ENCODE assay signal across 8 cellular contexts in the genomic region with DNA sequence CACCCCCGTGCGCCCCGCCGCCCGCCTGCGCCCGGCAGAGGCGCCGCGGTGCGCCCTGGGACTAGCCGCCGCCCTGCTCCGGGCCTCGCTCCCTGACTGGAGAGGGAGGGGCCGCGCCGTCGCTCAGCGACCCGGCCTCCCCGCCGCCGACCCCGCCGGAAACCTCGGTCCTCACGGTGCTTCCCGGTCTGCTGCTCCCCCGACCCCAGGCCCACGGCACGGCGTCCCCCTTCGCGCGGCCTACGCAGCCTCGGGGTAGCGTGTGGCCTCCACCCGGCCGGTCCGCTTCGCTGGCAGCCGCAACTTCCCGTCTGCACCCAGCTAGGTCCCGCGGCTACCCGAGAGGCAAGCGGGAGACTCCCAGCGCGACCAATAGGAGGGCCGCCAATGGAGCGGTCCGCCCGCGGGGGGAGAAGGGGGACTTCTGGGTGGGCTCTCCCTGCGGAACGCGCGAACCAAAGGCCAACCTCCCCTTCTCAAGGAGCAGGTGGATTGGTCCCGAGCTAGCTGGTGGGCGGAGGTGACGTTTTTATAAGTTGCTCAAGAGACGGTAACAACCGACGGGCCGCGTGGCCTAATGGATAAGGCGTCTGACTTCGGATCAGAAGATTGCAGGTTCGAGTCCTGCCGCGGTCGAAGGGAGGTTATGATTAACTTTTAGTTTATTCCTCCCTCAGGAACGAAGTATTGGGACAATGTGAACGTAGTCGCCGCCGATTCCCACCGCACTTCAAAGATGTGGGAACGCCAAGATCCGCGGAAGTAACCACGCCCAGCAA. TPM values are rescaled to one million over a fixed set of nuclear protein-coding genes. Genes with fewer than 3 reads are reported as not detected.
A peak's percentile ranks its signal among the peaks of the same experiment; 100 is the strongest.
DNase-seq lines count a peak whose midpoint lies in the region; ATAC-seq and TF ChIP-seq lines count a peak whose summit lies in the region.

A gene (minus strand): TSS at position 315 of the 779 bp plus-strand sequence. CDS start 1,070 bp downstream, outside the sequence.

- H3K4me2 ChIP-seq in BLaER1 = peak within 1 kb of the TSS; percentile 96

- peak; percentile 97 for DNase-seq in NCI-H69 (lab: John Stamatoyannopoulos, UW)
- peak; percentile 98 for DNase-seq in activated CD4-positive, alpha-beta T cell treated with anti-CD3 and anti-CD28 coated beads, Interleukin-2, amount 10 ng/mL, durations not matched to agents 7 days and 5 days
- peak; percentile 100 for DNase-seq in coronary artery (ENCODE audit: low spot score)
- peak; percentile 95 to 100 for DNase-seq in stimulated activated CD4-positive, alpha-beta T cell treated with anti-CD3 and anti-CD28 coated beads, Interleukin-1b, Interleukin-23, amount 100 ng/mL, for 4 hours (ENCODE audit: low read depth in 2 of 2)

- H3K27ac Mint-ChIP-seq in activated CD4-positive, alpha-beta T cell treated with anti-CD3 and anti-CD28 coated beads, Interleukin-2, amount 10 ng/mL, durations not matched to agents 7 days and 5 days = peak within 1 kb of the TSS; percentile 92

- no peak for TF ChIP-seq CTCF in coronary artery (IDR thresholded peaks at IDR 0.05)

- no peaks in the 10 kb centered on the region for H3K9me3 ChIP-seq in BLaER1

- H3K27me3 Mint-ChIP-seq in activated CD4-positive, alpha-beta T cell treated with anti-CD3 and anti-CD28 coated beads, Interleukin-2, amount 10 ng/mL, durations not matched to agents 7 days and 5 days = peaks cover 6% of the 10 kb centered on the region

- peaks cover 36% of the 10 kb centered on the region for H3K36me3 Mint-ChIP-seq in activated CD4-positive, alpha-beta T cell treated with anti-CD3 and anti-CD28 coated beads, Interleukin-2, amount 10 ng/mL, durations not matched to agents 7 days and 5 days (ENCODE audit: low read depth)

- H3K27me3 ChIP-seq in BLaER1 (no peaks in the 10 kb centered on the region), layer of hippocampus (ENCODE audit: control insufficient read depth, insufficient read depth, low read length) (no peaks in the 10 kb centered on the region)

- H3K4me1 ChIP-seq in BLaER1 = peaks cover 62% of the 10 kb centered on the region

- H3K4me3 ChIP-seq in BLaER1 (peak within 1 kb of the TSS; percentile 89), coronary artery (peak within 1 kb of the TSS; percentile 95)

- CTCF ChIA-PET in activated CD4-positive, alpha-beta T cell treated with anti-CD3 and anti-CD28 coated beads, Interleukin-2, amount 10 ng/mL, durations not matched to agents 7 days and 5 days (lab: Charles Lee) = interaction anchor here (0.6 to 3.5 kb wide), 5 partner anchors 12 to 1595 kb away, joined by 3 to 25 read pairs (median 3); no protein-coding TSS in a partner anchor

- H3K36me3 ChIP-seq in BLaER1 = peaks cover 38% of the 10 kb centered on the region

- no peaks in the 10 kb centered on the region for H3K9me3 Mint-ChIP-seq in activated CD4-positive, alpha-beta T cell treated with anti-CD3 and anti-CD28 coated beads, Interleukin-2, amount 10 ng/mL, durations not matched to agents 7 days and 5 days

- H3K27ac ChIP-seq in BLaER1 (peak within 1 kb of the TSS; percentile 98), coronary artery (peak within 1 kb of the TSS; percentile 78 to 98), layer of hippocampus (ENCODE audit: low read depth, low read length) (peak within 1 kb of the TSS; percentile 88)

- H3K4me3 Mint-ChIP-seq in activated CD4-positive, alpha-beta T cell treated with anti-CD3 and anti-CD28 coated beads, Interleukin-2, amount 10 ng/mL, durations not matched to agents 7 days and 5 days = peak within 1 kb of the TSS; percentile 80

- peaks cover 48% of the 10 kb centered on the region for H4K20me1 ChIP-seq in BLaER1

- H3K4me1 Mint-ChIP-seq in activated CD4-positive, alpha-beta T cell treated with anti-CD3 and anti-CD28 coated beads, Interleukin-2, amount 10 ng/mL, durations not matched to agents 7 days and 5 days = peaks cover 54% of the 10 kb centered on the region

- ATAC-seq in GM19328 (IDR thresholded peaks at IDR 0.05; ENCODE audit: unreplicated experiment) = peak; percentile 82
- ATAC-seq in HG03520 (IDR thresholded peaks at IDR 0.05; ENCODE audit: unreplicated experiment) = peak; percentile 89

- H3K9ac ChIP-seq in BLaER1 = peak within 1 kb of the TSS; percentile 96

- POLR2A ChIA-PET in activated CD4-positive, alpha-beta T cell treated with anti-CD3 and anti-CD28 coated beads, Interleukin-2, amount 10 ng/mL, durations not matched to agents 7 days and 5 days (lab: Charles Lee) = no interaction called here

RNA-seq across cellular contexts. Expression of the gene that starts here (rescaled TPM):
- total RNA-seq in activated CD4-positive, alpha-beta T cell treated with anti-CD3 and anti-CD28 coated beads, Interleukin-2, amount 10 ng/mL, durations not matched to agents 7 days and 5 days = 100 to 1,000 TPM in 1 of 2 experiments, 10 to 100 TPM in 1; 85.6 to 105 TPM

Comparison
In these comparisons a context has a peak if more than half of its experiments do, and no peak if none do; other contexts are left out.
1. Peak in every context shown above with its lines: DNase-seq, ATAC-seq, H3K4me3 ChIP-seq and H3K27ac ChIP-seq.